Comparison of ENCODE assay signal across 1 cellular context in the genomic region with DNA sequence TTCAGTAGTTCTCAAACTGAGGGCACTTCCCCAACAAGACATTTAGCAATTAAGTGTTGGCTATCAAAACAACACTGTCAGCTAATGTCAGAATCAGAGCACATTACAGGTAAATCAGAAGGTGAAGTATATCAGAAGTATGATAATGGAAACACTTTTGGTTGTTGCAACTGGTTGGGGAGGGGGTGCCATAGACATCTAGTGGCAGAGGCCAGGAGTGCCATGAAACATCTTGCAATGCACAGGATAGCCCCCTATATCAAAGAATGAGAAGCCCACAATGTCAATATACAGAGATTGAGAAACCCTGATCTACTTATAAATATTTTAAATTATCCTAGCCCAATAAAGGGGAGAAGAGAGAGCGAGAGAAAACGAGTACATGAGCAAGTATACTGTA.
TF ChIP-seq lines count a peak whose summit lies in the region.

No MANE protein-coding gene starts in this region.

TF ChIP-seq in H1, 55 proteins besides CTCF, POLR2A, EP300 and RAD21:
- TF ChIP-seq HDAC6 (IDR thresholded peaks at IDR 0.05; ENCODE audit: low read depth, low read length) (no peak), KDM5A (IDR thresholded peaks at IDR 0.05; ENCODE audit: low read length) (no peak), SUZ12 (IDR thresholded peaks at IDR 0.05; ENCODE audit: low read length) (no peak), TAF1 (IDR thresholded peaks at IDR 0.05; ENCODE audit: low read depth, low read length) (no peak), PHF8 (conservative IDR thresholded peaks at IDR 0.05; ENCODE audit: low read depth, low read length) (no peak), JUND (IDR thresholded peaks at IDR 0.05; ENCODE audit: low read length) (no peak), SIRT6 (IDR thresholded peaks at IDR 0.05; ENCODE audit: low read length) (no peak), CEBPB (IDR thresholded peaks at IDR 0.05; ENCODE audit: low read depth, low read length) (no peak), EZH2 (IDR thresholded peaks at IDR 0.05; ENCODE audit: low read depth, low read length, severe bottlenecking) (no peak), RBBP5 (IDR thresholded peaks at IDR 0.05; ENCODE audit: borderline replicate concordance, low read depth, low read length) (no peak)
- TF ChIP-seq, protein P1, sequence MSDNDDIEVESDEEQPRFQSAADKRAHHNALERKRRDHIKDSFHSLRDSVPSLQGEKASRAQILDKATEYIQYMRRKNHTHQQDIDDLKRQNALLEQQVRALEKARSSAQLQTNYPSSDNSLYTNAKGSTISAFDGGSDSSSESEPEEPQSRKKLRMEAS (IDR thresholded peaks at IDR 0.05) = no peak
TF ChIP-seq in H1: peak in this region for 0.
